In the genomic region with DNA sequence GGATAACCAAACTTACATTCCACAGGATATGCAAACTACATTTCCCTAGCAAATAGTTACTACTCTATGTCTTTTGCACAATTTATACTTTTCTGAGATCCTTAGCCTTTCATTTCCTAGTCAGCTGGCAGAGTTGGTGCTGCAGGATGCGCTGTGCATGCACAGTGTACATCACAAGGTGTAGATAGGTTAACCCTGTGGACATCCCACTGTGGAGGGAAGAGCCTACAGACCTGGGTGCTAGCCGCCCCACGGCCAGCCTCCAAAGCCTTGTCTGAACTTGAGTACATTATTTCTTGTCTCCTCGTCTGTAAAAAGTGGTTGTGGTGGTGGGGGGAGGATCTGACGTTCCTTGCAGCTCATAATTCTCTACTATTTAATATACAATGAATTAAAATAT, we compare ENCODE assay signal across 2 cellular contexts.
TF ChIP-seq lines count a peak whose summit lies in the region.

No MANE protein-coding gene starts in this region.

TF ChIP-seq in liver, 16 proteins besides CTCF, POLR2A, EP300 and RAD21 (continued from another document):
- TF ChIP-seq SP1 (IDR thresholded peaks at IDR 0.05) (no peak), YY1 (IDR thresholded peaks at IDR 0.05) (no peak), RXRA (IDR thresholded peaks at IDR 0.05) (no peak), HNF4G (IDR thresholded peaks at IDR 0.05) (no peak), JUND (IDR thresholded peaks at IDR 0.05) (no peak)
- TF ChIP-seq, protein P1, sequence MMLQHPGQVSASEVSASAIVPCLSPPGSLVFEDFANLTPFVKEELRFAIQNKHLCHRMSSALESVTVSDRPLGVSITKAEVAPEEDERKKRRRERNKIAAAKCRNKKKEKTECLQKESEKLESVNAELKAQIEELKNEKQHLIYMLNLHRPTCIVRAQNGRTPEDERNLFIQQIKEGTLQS (IDR thresholded peaks at IDR 0.05), result no peak
- TF ChIP-seq, protein P2, sequence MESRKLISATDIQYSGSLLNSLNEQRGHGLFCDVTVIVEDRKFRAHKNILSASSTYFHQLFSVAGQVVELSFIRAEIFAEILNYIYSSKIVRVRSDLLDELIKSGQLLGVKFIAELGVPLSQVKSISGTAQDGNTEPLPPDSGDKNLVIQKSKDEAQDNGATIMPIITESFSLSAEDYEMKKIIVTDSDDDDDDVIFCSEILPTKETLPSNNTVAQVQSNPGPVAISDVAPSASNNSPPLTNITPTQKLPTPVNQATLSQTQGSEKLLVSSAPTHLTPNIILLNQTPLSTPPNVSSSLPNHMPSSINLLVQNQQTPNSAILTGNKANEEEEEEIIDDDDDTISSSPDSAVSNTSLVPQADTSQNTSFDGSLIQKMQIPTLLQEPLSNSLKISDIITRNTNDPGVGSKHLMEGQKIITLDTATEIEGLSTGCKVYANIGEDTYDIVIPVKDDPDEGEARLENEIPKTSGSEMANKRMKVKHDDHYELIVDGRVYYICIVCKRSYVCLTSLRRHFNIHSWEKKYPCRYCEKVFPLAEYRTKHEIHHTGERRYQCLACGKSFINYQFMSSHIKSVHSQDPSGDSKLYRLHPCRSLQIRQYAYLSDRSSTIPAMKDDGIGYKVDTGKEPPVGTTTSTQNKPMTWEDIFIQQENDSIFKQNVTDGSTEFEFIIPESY (IDR thresholded peaks at IDR 0.05), result no peak

TF ChIP-seq in HepG2, 621 proteins besides CTCF, POLR2A, EP300 and RAD21 (continued from another document):
- TF ChIP-seq KDM1A (CRISPR knock-in tag; IDR thresholded peaks at IDR 0.05) (no peak), ZNF432 (CRISPR knock-in tag; IDR thresholded peaks at IDR 0.05; ENCODE audit: borderline replicate concordance) (no peak), SUZ12 (IDR thresholded peaks at IDR 0.05; ENCODE audit: low read depth, low read length) (no peak), NR1H2 (CRISPR knock-in tag; IDR thresholded peaks at IDR 0.05; ENCODE audit: borderline replicate concordance, low read depth) (no peak), GABPB1 (CRISPR knock-in tag; IDR thresholded peaks at IDR 0.05) (no peak), REL (CRISPR knock-in tag; conservative IDR thresholded peaks at IDR 0.05) (no peak)
- TF ChIP-seq, protein P3, sequence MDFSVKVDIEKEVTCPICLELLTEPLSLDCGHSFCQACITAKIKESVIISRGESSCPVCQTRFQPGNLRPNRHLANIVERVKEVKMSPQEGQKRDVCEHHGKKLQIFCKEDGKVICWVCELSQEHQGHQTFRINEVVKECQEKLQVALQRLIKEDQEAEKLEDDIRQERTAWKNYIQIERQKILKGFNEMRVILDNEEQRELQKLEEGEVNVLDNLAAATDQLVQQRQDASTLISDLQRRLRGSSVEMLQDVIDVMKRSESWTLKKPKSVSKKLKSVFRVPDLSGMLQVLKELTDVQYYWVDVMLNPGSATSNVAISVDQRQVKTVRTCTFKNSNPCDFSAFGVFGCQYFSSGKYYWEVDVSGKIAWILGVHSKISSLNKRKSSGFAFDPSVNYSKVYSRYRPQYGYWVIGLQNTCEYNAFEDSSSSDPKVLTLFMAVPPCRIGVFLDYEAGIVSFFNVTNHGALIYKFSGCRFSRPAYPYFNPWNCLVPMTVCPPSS (IDR thresholded peaks at IDR 0.05), result no peak
- TF ChIP-seq, protein P4, sequence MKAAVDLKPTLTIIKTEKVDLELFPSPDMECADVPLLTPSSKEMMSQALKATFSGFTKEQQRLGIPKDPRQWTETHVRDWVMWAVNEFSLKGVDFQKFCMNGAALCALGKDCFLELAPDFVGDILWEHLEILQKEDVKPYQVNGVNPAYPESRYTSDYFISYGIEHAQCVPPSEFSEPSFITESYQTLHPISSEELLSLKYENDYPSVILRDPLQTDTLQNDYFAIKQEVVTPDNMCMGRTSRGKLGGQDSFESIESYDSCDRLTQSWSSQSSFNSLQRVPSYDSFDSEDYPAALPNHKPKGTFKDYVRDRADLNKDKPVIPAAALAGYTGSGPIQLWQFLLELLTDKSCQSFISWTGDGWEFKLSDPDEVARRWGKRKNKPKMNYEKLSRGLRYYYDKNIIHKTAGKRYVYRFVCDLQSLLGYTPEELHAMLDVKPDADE (CRISPR knock-in tag; IDR thresholded peaks at IDR 0.05), result no peak
